ENCODE assay signal across 20 cellular contexts in genomic region chr1:220003585-220004299, GRCh38.
"Had no signal": no experiment of that assay in that cellular context is flagged by ENCODE, and none has a peak within 500 bp of the region (broad histone marks: within the 10 kb centered on the region; RNA-seq: fewer than 3 reads in every experiment).

No MANE protein-coding gene starts in this region.

- H3K4me1 ChIP-seq: esophagus muscularis mucosa, gastrocnemius medialis, psoas muscle, right atrium auricular region, spleen, upper lobe of right lung had no signal

- H3K9me3 ChIP-seq: esophagus muscularis mucosa, gastrocnemius medialis, pancreas, psoas muscle, right atrium auricular region, SJSA1, spleen, thoracic aorta, upper lobe of right lung had no signal

- H3K4me3 ChIP-seq: coronary artery, esophagus muscularis mucosa, gastrocnemius medialis, pancreas, psoas muscle, right atrium auricular region, SJSA1, spleen, thoracic aorta, upper lobe of right lung had no signal

- H3K27me3 Mint-ChIP-seq: activated naive CD4-positive, alpha-beta T cell treated with anti-CD3 and anti-CD28 coated beads, Interleukin-2, amount 10 ng/mL, durations not matched to agents 7 days and 5 days; activated naive CD8-positive, alpha-beta T cell treated with anti-CD3 and anti-CD28 coated beads, Interleukin-2, amount 50 U/mL, for 24 hours had no signal

- DNase-seq: activated effector memory CD4-positive, alpha-beta T cell treated with Interleukin-2 at 50 U/mL for 16 hours; activated naive CD4-positive, alpha-beta T cell treated with anti-CD3 and anti-CD28 coated beads, Interleukin-2, amount 10 ng/mL, durations not matched to agents 7 days and 5 days; activated naive CD8-positive, alpha-beta T cell treated with anti-CD3 and anti-CD28 coated beads, Interleukin-2, amount 50 U/mL, for 24 hours; cerebellar nuclear complex; gastrocnemius medialis; head of caudate nucleus; nephron progenitor cell; pancreas; psoas muscle; spleen; stimulated activated CD4-positive, alpha-beta T cell treated with anti-CD3 and anti-CD28 coated beads, Interleukin-4, amount 100 ng/mL, for 1 hour; stimulated activated naive CD4-positive, alpha-beta T cell treated with Interleukin-2 at 50 U/mL for 16 hours; upper lobe of right lung had no signal

- H3K27ac ChIP-seq: coronary artery, esophagus muscularis mucosa, gastrocnemius medialis, pancreas, psoas muscle, right atrium auricular region, SJSA1, spleen, thoracic aorta, upper lobe of right lung, VCaP had no signal

- FAIRE-seq: islet of Langerhans, pancreas had no signal

- ATAC-seq: activated naive CD8-positive, alpha-beta T cell treated with anti-CD3 and anti-CD28 coated beads, Interleukin-2, amount 50 U/mL, for 24 hours; gastrocnemius medialis; pancreas; psoas muscle; upper lobe of right lung had no signal

- H3K27me3 ChIP-seq: esophagus muscularis mucosa, gastrocnemius medialis, pancreas, right atrium auricular region, SJSA1, spleen, upper lobe of right lung had no signal

- H3K4me1 Mint-ChIP-seq: nephron progenitor cell had no signal

- H3K9me3 Mint-ChIP-seq: activated naive CD4-positive, alpha-beta T cell treated with anti-CD3 and anti-CD28 coated beads, Interleukin-2, amount 10 ng/mL, durations not matched to agents 7 days and 5 days; activated naive CD8-positive, alpha-beta T cell treated with anti-CD3 and anti-CD28 coated beads, Interleukin-2, amount 50 U/mL, for 24 hours; nephron progenitor cell had no signal

- H3K27ac Mint-ChIP-seq: activated naive CD4-positive, alpha-beta T cell treated with anti-CD3 and anti-CD28 coated beads, Interleukin-2, amount 10 ng/mL, durations not matched to agents 7 days and 5 days; activated naive CD8-positive, alpha-beta T cell treated with anti-CD3 and anti-CD28 coated beads, Interleukin-2, amount 50 U/mL, for 24 hours; nephron progenitor cell had no signal

- H3K4me3 Mint-ChIP-seq: activated naive CD4-positive, alpha-beta T cell treated with anti-CD3 and anti-CD28 coated beads, Interleukin-2, amount 10 ng/mL, durations not matched to agents 7 days and 5 days; activated naive CD8-positive, alpha-beta T cell treated with anti-CD3 and anti-CD28 coated beads, Interleukin-2, amount 50 U/mL, for 24 hours; nephron progenitor cell had no signal
